Comparison of ENCODE assay signal across 14 cellular contexts in the genomic region with DNA sequence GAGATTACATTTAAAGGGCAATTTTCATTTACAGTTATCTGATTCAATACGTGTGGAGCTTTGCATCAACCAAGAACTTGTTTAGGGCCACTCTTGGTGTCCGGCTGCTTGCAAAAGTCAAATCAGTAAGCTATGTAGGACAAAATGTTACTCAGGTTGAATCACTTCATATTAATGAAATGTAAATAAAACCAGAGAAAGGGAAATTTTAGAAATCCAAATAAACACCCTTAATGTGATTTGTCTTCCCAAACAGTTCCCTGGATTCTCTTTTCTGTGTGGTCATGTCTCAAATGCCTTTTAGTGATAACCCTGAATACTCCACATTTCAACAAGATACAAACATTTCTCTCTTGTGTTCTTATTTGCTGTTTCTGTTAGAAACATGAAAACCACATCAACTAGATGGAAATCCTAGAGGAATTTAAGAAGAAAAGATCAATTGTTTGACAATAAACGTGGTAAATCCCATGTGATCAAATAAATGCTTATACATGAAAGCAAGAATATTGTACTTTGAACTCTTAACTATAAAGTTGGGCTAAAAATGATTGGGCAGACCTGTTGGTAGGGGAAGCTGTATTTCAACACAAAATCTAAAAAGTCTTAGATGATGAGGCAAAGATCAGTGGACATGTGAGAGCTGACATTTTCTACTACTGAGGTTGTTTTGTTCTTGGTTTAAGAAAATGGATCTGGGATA.
DNase-seq lines count a peak whose midpoint lies in the region; ATAC-seq, FAIRE-seq and TF ChIP-seq lines count a peak whose summit lies in the region.
"Had no signal": no experiment of that assay in that cellular context is flagged by ENCODE, and none has a peak within 500 bp of the region (broad histone marks: within the 10 kb centered on the region; RNA-seq: fewer than 3 reads in every experiment).

No MANE protein-coding gene starts in this region.

- H3K36me3 ChIP-seq in MG63 (no peaks in the 10 kb centered on the region), mucosa of descending colon (ENCODE audit: low read depth) (no peaks in the 10 kb centered on the region)
- H3K36me3 ChIP-seq: heart right ventricle, spleen, upper lobe of right lung had no signal

- no peak for FAIRE-seq in A549 (lab: Jason Lieb, UNC)
- FAIRE-seq in GM19239 (lab: Jason Lieb, UNC): no peak

- no peak for TF ChIP-seq POLR2A in A549 (IDR thresholded peaks at IDR 0.05; ENCODE audit: low read length)

- WGBS in A549 (ENCODE audit: missing lambda C conversion rate): 21% methylated on average over 3 of the region's 3 CpGs

- H3K27ac ChIP-seq in A549: peak overlapping the region; percentile 12 to 32; a peak in 3 of 6 replicates
- H3K27ac ChIP-seq: spleen, upper lobe of right lung had no signal

- H3K9me3 ChIP-seq in A549: no peaks in the 10 kb centered on the region
- H3K9me3 ChIP-seq in MG63: no peaks in the 10 kb centered on the region
- no peaks in the 10 kb centered on the region for H3K9me3 ChIP-seq in mucosa of descending colon
- H3K9me3 ChIP-seq: heart right ventricle, spleen, upper lobe of right lung had no signal

- TF ChIP-seq CTCF in A549 (IDR thresholded peaks at IDR 0.05) (no peak), choroid plexus epithelial cell (conservative IDR thresholded peaks at IDR 0.05; ENCODE audit: low read depth, low read length) (no peak), mucosa of descending colon (IDR thresholded peaks at IDR 0.05) (no peak)

- no peak for TF ChIP-seq RAD21 in A549 (conservative IDR thresholded peaks at IDR 0.05 in 1 of 2, IDR thresholded peaks at IDR 0.05 in 1 of 2)

- H3K27me3 ChIP-seq in MG63: no peaks in the 10 kb centered on the region
- H3K27me3 ChIP-seq: heart right ventricle, spleen, upper lobe of right lung had no signal

- intact Hi-C loops in mucosa of descending colon (cut with DNase I, micrococcal nuclease): no loop called here

- CTCF ChIA-PET in A549 (lab: Yijun Ruan, JAX): interaction anchor here (0.5 to 2.6 kb wide), 7 partner anchors 10 to 593 kb away, joined by 3 to 15 read pairs (median 4); no protein-coding TSS in a partner anchor

- ATAC-seq in A549: no peak
- peak; percentile 53 for ATAC-seq in mucosa of descending colon
- ATAC-seq: upper lobe of right lung had no signal

- H3K4me3 ChIP-seq in A549: no peak overlapping the region
- H3K4me3 ChIP-seq in MG63: no peak overlapping the region
- no peak overlapping the region for H3K4me3 ChIP-seq in choroid plexus epithelial cell (ENCODE audit: low read depth, low read length)
- no peak overlapping the region for H3K4me3 ChIP-seq in mucosa of descending colon
- H3K4me3 ChIP-seq: heart right ventricle, spleen, upper lobe of right lung had no signal

- H3K4me1 ChIP-seq in A549 (peaks cover 34% of the 10 kb centered on the region), mucosa of descending colon (ENCODE audit: low read depth) (peaks cover 5% of the 10 kb centered on the region)

- TF ChIP-seq EP300 in A549 (IDR thresholded peaks at IDR 0.05): no peak

- POLR2A ChIA-PET in A549 (lab: Yijun Ruan, JAX): no interaction called here

- DNase-seq in A549 (ENCODE audit: low read depth in 1 of 2, low spot score in 1 of 2) (no peak), MG63 (peak; percentile 21), choroid plexus epithelial cell (ENCODE audit: low read depth) (peak; percentile 70), mucosa of descending colon (no peak), NCI-H1694 treated with DMSO at 0.1 percent for 48 hours (lab: John Stamatoyannopoulos, UW) (no peak), GM19239 (ENCODE audit: insufficient read length, low spot score) (no peak)
- no peak for DNase-seq in activated naive CD4-positive, alpha-beta T cell treated with Interleukin-2 at 50 U/mL for 16 hours
- DNase-seq in stimulated activated CD8-positive, alpha-beta memory T cell treated with anti-CD3 and anti-CD28 coated beads, Interleukin-4, amount 100 ng/mL, for 48 hours: no peak
- DNase-seq: activated CD4-positive, alpha-beta T cell treated with anti-CD3 and anti-CD28 coated beads, Interleukin-2, amount 10 ng/mL, durations not matched to agents 7 days and 5 days; heart right ventricle; NCI-H1436; NCI-H69; spleen; upper lobe of right lung had no signal

- H3K4me2 ChIP-seq in A549: peak overlapping the region; percentile 29

TF ChIP-seq in A549, 52 proteins besides CTCF, POLR2A, EP300 and RAD21:
- TF ChIP-seq FOSL2 (IDR thresholded peaks at IDR 0.05) (no peak), FOSL2 (CRISPR knock-in tag; IDR thresholded peaks at IDR 0.05) (no peak), JUNB (IDR thresholded peaks at IDR 0.05) (no peak), NR3C1 (IDR thresholded peaks at IDR 0.05) (no peak), MYC (IDR thresholded peaks at IDR 0.05; ENCODE audit: borderline replicate concordance, low read length) (no peak), CEBPB (IDR thresholded peaks at IDR 0.05) (no peak)

Comparison
In these comparisons a context has a peak if more than half of its experiments do, and no peak if none do; other contexts are left out.
1. DNase-seq: peak in MG63 (single experiment) and choroid plexus epithelial cell (single experiment); none in A549 (0 of 2), mucosa of descending colon (0 of 3), NCI-H1694 treated with DMSO at 0.1 percent for 48 hours (single experiment), activated naive CD4-positive, alpha-beta T cell treated with Interleukin-2 at 50 U/mL for 16 hours (single experiment), GM19239 (single experiment) and stimulated activated CD8-positive, alpha-beta memory T cell treated with anti-CD3 and anti-CD28 coated beads, Interleukin-4, amount 100 ng/mL, for 48 hours (single experiment).